In genomic region chr17:35080536-35080935, GRCh38 we compare ENCODE assay signal across 1 cellular context.
TF ChIP-seq lines count a peak whose summit lies in the region.

No MANE protein-coding gene starts in this region.

TF ChIP-seq in SK-N-SH, 30 proteins besides CTCF, POLR2A, EP300 and RAD21 (continued from another document):
- TF ChIP-seq, protein P1, sequence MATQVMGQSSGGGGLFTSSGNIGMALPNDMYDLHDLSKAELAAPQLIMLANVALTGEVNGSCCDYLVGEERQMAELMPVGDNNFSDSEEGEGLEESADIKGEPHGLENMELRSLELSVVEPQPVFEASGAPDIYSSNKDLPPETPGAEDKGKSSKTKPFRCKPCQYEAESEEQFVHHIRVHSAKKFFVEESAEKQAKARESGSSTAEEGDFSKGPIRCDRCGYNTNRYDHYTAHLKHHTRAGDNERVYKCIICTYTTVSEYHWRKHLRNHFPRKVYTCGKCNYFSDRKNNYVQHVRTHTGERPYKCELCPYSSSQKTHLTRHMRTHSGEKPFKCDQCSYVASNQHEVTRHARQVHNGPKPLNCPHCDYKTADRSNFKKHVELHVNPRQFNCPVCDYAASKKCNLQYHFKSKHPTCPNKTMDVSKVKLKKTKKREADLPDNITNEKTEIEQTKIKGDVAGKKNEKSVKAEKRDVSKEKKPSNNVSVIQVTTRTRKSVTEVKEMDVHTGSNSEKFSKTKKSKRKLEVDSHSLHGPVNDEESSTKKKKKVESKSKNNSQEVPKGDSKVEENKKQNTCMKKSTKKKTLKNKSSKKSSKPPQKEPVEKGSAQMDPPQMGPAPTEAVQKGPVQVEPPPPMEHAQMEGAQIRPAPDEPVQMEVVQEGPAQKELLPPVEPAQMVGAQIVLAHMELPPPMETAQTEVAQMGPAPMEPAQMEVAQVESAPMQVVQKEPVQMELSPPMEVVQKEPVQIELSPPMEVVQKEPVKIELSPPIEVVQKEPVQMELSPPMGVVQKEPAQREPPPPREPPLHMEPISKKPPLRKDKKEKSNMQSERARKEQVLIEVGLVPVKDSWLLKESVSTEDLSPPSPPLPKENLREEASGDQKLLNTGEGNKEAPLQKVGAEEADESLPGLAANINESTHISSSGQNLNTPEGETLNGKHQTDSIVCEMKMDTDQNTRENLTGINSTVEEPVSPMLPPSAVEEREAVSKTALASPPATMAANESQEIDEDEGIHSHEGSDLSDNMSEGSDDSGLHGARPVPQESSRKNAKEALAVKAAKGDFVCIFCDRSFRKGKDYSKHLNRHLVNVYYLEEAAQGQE (IDR thresholded peaks at IDR 0.05; ENCODE audit: low read depth, low read length), result no peak
- no peak for TF ChIP-seq CHD2 (IDR thresholded peaks at IDR 0.05; ENCODE audit: low read length, partially characterized antibody)
- no peak for TF ChIP-seq USF2 (IDR thresholded peaks at IDR 0.05; ENCODE audit: borderline replicate concordance, low read depth, low read length)
- TF ChIP-seq FOSL2 (IDR thresholded peaks at IDR 0.05; ENCODE audit: borderline replicate concordance, low read depth), result no peak
- no peak for TF ChIP-seq MEF2A (IDR thresholded peaks at IDR 0.05; ENCODE audit: borderline replicate concordance, low read depth)
- TF ChIP-seq PBX3 (IDR thresholded peaks at IDR 0.05), result no peak
- TF ChIP-seq FOXJ3 (CRISPR knock-in tag; IDR thresholded peaks at IDR 0.05), result no peak
